15 cellular contexts compared by ENCODE assay signal in the genomic region with DNA sequence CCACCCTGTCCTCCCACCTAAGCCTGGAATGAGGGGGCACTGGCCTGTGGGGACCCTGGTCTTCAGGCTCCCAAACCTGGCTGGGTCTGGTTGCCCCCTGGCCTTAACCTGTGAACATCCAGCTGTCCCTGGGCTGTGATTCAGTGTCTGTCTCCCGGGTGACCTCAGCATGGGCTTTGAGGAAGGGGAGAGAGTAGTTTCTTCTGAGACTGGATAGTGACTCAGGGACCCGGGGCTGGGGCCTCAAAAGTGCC. TPM values are rescaled to one million over a fixed set of nuclear protein-coding genes. Genes with fewer than 3 reads are reported as not detected.
DNase-seq lines count a peak whose midpoint lies in the region; ATAC-seq and TF ChIP-seq lines count a peak whose summit lies in the region.
"Had no signal": no experiment of that assay in that cellular context is flagged by ENCODE, and none has a peak within 500 bp of the region (broad histone marks: within the 10 kb centered on the region; RNA-seq: fewer than 3 reads in every experiment).

No MANE protein-coding gene starts in this region.

- H3K4me1 ChIP-seq in breast epithelium (peaks cover 3 to 16% of the 10 kb centered on the region in 2 donors), muscle layer of duodenum (ENCODE audit: control insufficient read depth in 1 of 2, insufficient read depth in 2 of 2, low read length in 2 of 2) (peaks cover 6 to 7% of the 10 kb centered on the region in 2 donors), upper lobe of right lung (peaks cover 10% of the 10 kb centered on the region)
- peaks cover 18% of the 10 kb centered on the region for H3K4me1 ChIP-seq in CD8-positive, alpha-beta T cell (ENCODE audit: insufficient read depth, low read length)

- H3K9me3 Mint-ChIP-seq in MCF 10A (ENCODE audit: unreplicated experiment) = no peaks in the 10 kb centered on the region
- H3K9me3 Mint-ChIP-seq in CD8-positive, alpha-beta T cell = no peaks in the 10 kb centered on the region
- H3K9me3 Mint-ChIP-seq: T-helper 1 cell treated with Interleukin-12 subunit alpha and Interleukin-12 subunit beta and Interleukin-4 antibody, amounts not matched to agents 30 μg/mL and 1 μg/mL, for 36 hours had no signal

- peak overlapping the region; percentile 95 for H3K27ac ChIP-seq in breast epithelium
- peak overlapping the region; percentile 91 for H3K27ac ChIP-seq in epithelial cell of prostate
- H3K27ac ChIP-seq in muscle layer of duodenum (ENCODE audit: low read length) = peak overlapping the region; percentile 94
- peak overlapping the region; percentile 84 for H3K27ac ChIP-seq in upper lobe of right lung
- H3K27ac ChIP-seq in CD8-positive, alpha-beta T cell (ENCODE audit: low read depth, low read length) = no peak overlapping the region
- H3K27ac ChIP-seq: ascending aorta had no signal

- TF ChIP-seq CTCF in breast epithelium (IDR thresholded peaks at IDR 0.05) (no peak), MCF 10A (IDR thresholded peaks at IDR 0.05; ENCODE audit: unreplicated experiment) (no peak), upper lobe of right lung (IDR thresholded peaks at IDR 0.05) (no peak)
- TF ChIP-seq CTCF in CD8-positive, alpha-beta T cell (IDR thresholded peaks at IDR 0.05) = no peak

- DNase-seq in breast epithelium (ENCODE audit: low spot score in 2 of 2) = no peak
- DNase-seq in MCF 10A (ENCODE audit: unreplicated experiment) = no peak
- DNase-seq in epithelial cell of prostate (ENCODE audit: low read depth, low spot score) = no peak
- no peak for DNase-seq in upper lobe of right lung
- no peak for DNase-seq in CD8-positive, alpha-beta T cell
- DNase-seq in hippocampal formation (lab: John Stamatoyannopoulos, UW) = no peak
- no peak for DNase-seq in GM19238 (ENCODE audit: insufficient read length, low spot score)
- DNase-seq: activated naive CD4-positive, alpha-beta T cell; cortex of kidney; NCI-H2081 treated with DMSO at 0.1 percent for 48 hours had no signal

- BruUV-seq in MCF 10A (replicated peaks; lab: Mats Ljungman, UMichigan) = no TSS peak

- intact Hi-C loops in breast epithelium (cut with DNase I; ENCODE audit: low total_unique reads) = no loop called here
- intact Hi-C loops in MCF 10A (cut with micrococcal nuclease) = no loop called here
- intact Hi-C loops in upper lobe of right lung (cut with DNase I) = no loop called here
- intact Hi-C loops in CD8-positive, alpha-beta T cell (cut with DNase I, micrococcal nuclease) = no loop called here

- CTCF ChIA-PET in MCF 10A (lab: Yijun Ruan, JAX) = interaction anchor here (1.5 to 1.7 kb wide), 2 partner anchors 19 to 25 kb away, joined by 7 read pairs; no protein-coding TSS in a partner anchor
- CTCF ChIA-PET in CD8-positive, alpha-beta T cell (lab: Charles Lee) = no interaction called here

- H3K4me3 Mint-ChIP-seq in MCF 10A (ENCODE audit: unreplicated experiment) = no peak overlapping the region
- H3K4me3 Mint-ChIP-seq in CD8-positive, alpha-beta T cell = no peak overlapping the region
- H3K4me3 Mint-ChIP-seq: T-helper 1 cell treated with Interleukin-12 subunit alpha and Interleukin-12 subunit beta and Interleukin-4 antibody, amounts not matched to agents 30 μg/mL and 1 μg/mL, for 36 hours had no signal

- no peak for TF ChIP-seq POLR2A in breast epithelium (IDR thresholded peaks at IDR 0.05)

- H3K27me3 ChIP-seq in breast epithelium = no peaks in the 10 kb centered on the region
- H3K27me3 ChIP-seq in muscle layer of duodenum (ENCODE audit: low read depth, low read length) = no peaks in the 10 kb centered on the region
- no peaks in the 10 kb centered on the region for H3K27me3 ChIP-seq in upper lobe of right lung
- no peaks in the 10 kb centered on the region for H3K27me3 ChIP-seq in CD8-positive, alpha-beta T cell (ENCODE audit: insufficient read depth, low read length)
- H3K27me3 ChIP-seq: ascending aorta had no signal

- no peaks in the 10 kb centered on the region for H3K36me3 Mint-ChIP-seq in MCF 10A (ENCODE audit: insufficient read depth, unreplicated experiment)
- no peaks in the 10 kb centered on the region for H3K36me3 Mint-ChIP-seq in CD8-positive, alpha-beta T cell

- ATAC-seq in upper lobe of right lung = no peak
- ATAC-seq in CD8-positive, alpha-beta T cell = no peak

- H3K27ac Mint-ChIP-seq in MCF 10A (ENCODE audit: low read depth, unreplicated experiment) = no peak overlapping the region
- no peak overlapping the region for H3K27ac Mint-ChIP-seq in CD8-positive, alpha-beta T cell
- H3K27ac Mint-ChIP-seq: T-helper 1 cell treated with Interleukin-12 subunit alpha and Interleukin-12 subunit beta and Interleukin-4 antibody, amounts not matched to agents 30 μg/mL and 1 μg/mL, for 36 hours had no signal

- H3K36me3 ChIP-seq in breast epithelium = no peaks in the 10 kb centered on the region
- H3K36me3 ChIP-seq in muscle layer of duodenum (ENCODE audit: control insufficient read depth in 1 of 2, insufficient read depth in 2 of 2, low read length in 2 of 2) = no peaks in the 10 kb centered on the region
- H3K36me3 ChIP-seq in upper lobe of right lung = no peaks in the 10 kb centered on the region
- no peaks in the 10 kb centered on the region for H3K36me3 ChIP-seq in CD8-positive, alpha-beta T cell (ENCODE audit: insufficient read depth, low read length)
- H3K36me3 ChIP-seq: ascending aorta had no signal

- no peaks in the 10 kb centered on the region for H3K27me3 Mint-ChIP-seq in MCF 10A (ENCODE audit: insufficient read depth, unreplicated experiment)
- peaks cover 12% of the 10 kb centered on the region for H3K27me3 Mint-ChIP-seq in CD8-positive, alpha-beta T cell (ENCODE audit: low read depth)

- peaks cover 38% of the 10 kb centered on the region for H3K4me1 Mint-ChIP-seq in MCF 10A (ENCODE audit: insufficient read depth, unreplicated experiment)
- H3K4me1 Mint-ChIP-seq in CD8-positive, alpha-beta T cell (ENCODE audit: low read depth) = peaks cover 25% of the 10 kb centered on the region

- no peaks in the 10 kb centered on the region for H3K9me3 ChIP-seq in breast epithelium
- H3K9me3 ChIP-seq in muscle layer of duodenum (ENCODE audit: control insufficient read depth in 1 of 2, low read length in 2 of 2) = no peaks in the 10 kb centered on the region
- H3K9me3 ChIP-seq in upper lobe of right lung = no peaks in the 10 kb centered on the region
- no peaks in the 10 kb centered on the region for H3K9me3 ChIP-seq in CD8-positive, alpha-beta T cell (ENCODE audit: low read length)
- H3K9me3 ChIP-seq: ascending aorta had no signal

- POLR2A ChIA-PET in MCF 10A (lab: Yijun Ruan, JAX) = no interaction called here
- POLR2A ChIA-PET in CD8-positive, alpha-beta T cell (lab: Charles Lee) = no interaction called here

- H3K4me3 ChIP-seq in breast epithelium (peak overlapping the region in 2 of 3 donors; percentile 64 to 65), muscle layer of duodenum (ENCODE audit: low read depth in 1 of 2, low read length in 2 of 2) (peak overlapping the region in 1 of 2 donors; percentile 21), upper lobe of right lung (no peak overlapping the region)
- no peak overlapping the region for H3K4me3 ChIP-seq in CD8-positive, alpha-beta T cell (ENCODE audit: low read depth, low read length)
- H3K4me3 ChIP-seq: ascending aorta had no signal

RNA-seq across cellular contexts. Expression of a gene that starts 0.3 kb away (rescaled TPM):
- total RNA-seq in breast epithelium (100 to 1,000 TPM in 2 of 3 donors, 1 to 10 TPM in 1; 3.8 to 379 (median 143) TPM), MCF 10A (2022) (0.22 and 0.28 TPM in 2 replicates), upper lobe of right lung (103 TPM)
- total RNA-seq in CD8-positive, alpha-beta T cell = not detected

RNA-seq across cellular contexts. Expression of a gene that starts 11.8 kb away (rescaled TPM):
- 10 to 100 TPM in 1 of 3 donors, 1 to 10 TPM in 2; 1.6 to 10.6 (median 7.0) TPM for total RNA-seq in breast epithelium
- total RNA-seq in MCF 10A (2022) = 4.4 and 7.3 TPM in 2 replicates
- total RNA-seq in upper lobe of right lung = 2.3 TPM
- not detected for total RNA-seq in CD8-positive, alpha-beta T cell
- total RNA-seq: ascending aorta had no signal

RNA-seq across cellular contexts. Expression of a gene that starts 30.4 kb away (rescaled TPM):
- total RNA-seq in breast epithelium (not detected), MCF 10A (2022) (not detected in 2 replicates), upper lobe of right lung (not detected)
- total RNA-seq in CD8-positive, alpha-beta T cell = not detected
- total RNA-seq: ascending aorta, osteocyte, RPMI7951 had no signal

Comparison
In these comparisons a context has a peak if more than half of its experiments do, and no peak if none do; other contexts are left out.
1. H3K4me3 ChIP-seq: peak in breast epithelium (2 of 3); none in upper lobe of right lung (single experiment) and CD8-positive, alpha-beta T cell (single experiment).